ENCODE assay signal across 8 cellular contexts in genomic region chr1:182615468-182616129, GRCh38. TPM values are rescaled to one million over a fixed set of nuclear protein-coding genes. Genes with fewer than 3 reads are reported as not detected.
DNase-seq lines count a peak whose midpoint lies in the region; ATAC-seq, FAIRE-seq and TF ChIP-seq lines count a peak whose summit lies in the region.

No MANE protein-coding gene starts in this region.

- TF ChIP-seq RAD21 in SK-N-SH (IDR thresholded peaks at IDR 0.05; ENCODE audit: low read length), result no peak
- no peak for TF ChIP-seq RAD21 in HepG2 (CRISPR knock-in tag; IDR thresholded peaks at IDR 0.05)

- no peaks in the 10 kb centered on the region for H3K9me3 ChIP-seq in CD4-positive, alpha-beta memory T cell (ENCODE audit: control insufficient read depth in 1 of 2, low read length in 2 of 2)
- H3K9me3 ChIP-seq in SK-N-SH (no peaks in the 10 kb centered on the region), HepG2 (ENCODE audit: low read length) (no peaks in the 10 kb centered on the region)

- peaks cover 11% of the 10 kb centered on the region for H3F3A ChIP-seq in SK-N-SH (replicated peaks; ENCODE audit: insufficient read depth)

- POLR2A ChIA-PET in CD4-positive, alpha-beta memory T cell (lab: Charles Lee; ENCODE audit: partially characterized antibody), result interaction anchor here (0.8 to 5.6 kb wide), 11 partner anchors 9 to 224 kb away, joined by 3 to 77 read pairs (median 4); partner anchors contain the start of genes DHX9, RGS16 and RNASEL
- POLR2A ChIA-PET in SK-N-SH (lab: Yijun Ruan, JAX), result interaction anchor here (0.7 to 0.8 kb wide), 2 partner anchors 56 to 1836 kb away, joined by 3 read pairs; no protein-coding TSS in a partner anchor
- POLR2A ChIA-PET in HepG2 (lab: Yijun Ruan, JAX), result no interaction called here

- TF ChIP-seq POLR2A in HepG2 (IDR thresholded peaks at IDR 0.05; ENCODE audit: insufficient read depth in 1 of 2, low read depth in 2 of 2, low read length in 2 of 2), result no peak

- peak in 1 of 5 donors; percentile 79 for DNase-seq in CD4-positive, alpha-beta memory T cell
- peak; percentile 38 for DNase-seq in SK-N-SH
- DNase-seq in central memory CD8-positive, alpha-beta T cell (ENCODE audit: low spot score in 2 of 2), result peak in 1 of 2 donors; percentile 34
- DNase-seq in HepG2 (ENCODE audit: low spot score), result no peak
- DNase-seq in stimulated activated naive B cell treated with anti-CD40 and anti-IgM and Interleukin-4, amounts not matched to agents 10 μg/mL and 1 μg/mL and 100 μg/mL, for 72 hours, result no peak
- no peak for DNase-seq in islet precursor cell

- TF ChIP-seq CTCF in SK-N-SH (IDR thresholded peaks at IDR 0.05), result no peak
- TF ChIP-seq CTCF in HepG2 (CRISPR knock-in tag; IDR thresholded peaks at IDR 0.05), result no peak

- FAIRE-seq in HepG2 (lab: Jason Lieb, UNC), result no peak

- no peaks in the 10 kb centered on the region for H3K36me3 ChIP-seq in CD4-positive, alpha-beta memory T cell (ENCODE audit: insufficient read depth, low read length)
- H3K36me3 ChIP-seq in SK-N-SH (replicated peaks in 1 of 2; ENCODE audit: control insufficient read depth in 1 of 2, insufficient read depth in 2 of 2, low read length in 1 of 2) (no peaks in the 10 kb centered on the region), HepG2 (replicated peaks in 1 of 2; ENCODE audit: control insufficient read depth in 1 of 2, insufficient read depth in 2 of 2, low read length in 2 of 2) (no peaks in the 10 kb centered on the region)

- CTCF ChIA-PET in CD4-positive, alpha-beta memory T cell (lab: Charles Lee; ENCODE audit: partially characterized antibody), result interaction anchor here (0.8 to 3.2 kb wide), 8 partner anchors 12 to 169 kb away, joined by 3 to 14 read pairs (median 6); partner anchors contain the start of gene RGS16
- CTCF ChIA-PET in SK-N-SH (lab: Yijun Ruan, JAX), result interaction anchor here (1.0 to 3.7 kb wide), 10 partner anchors 10 to 171 kb away, joined by 3 to 26 read pairs (median 6); no protein-coding TSS in a partner anchor
- CTCF ChIA-PET in HepG2 (lab: Yijun Ruan, JAX; ENCODE audit: low intra/inter-chr PET ratio, low total read pairs), result no interaction called here

- H3K27me3 ChIP-seq in CD4-positive, alpha-beta memory T cell (ENCODE audit: insufficient read depth, low read length), result no peaks in the 10 kb centered on the region
- no peaks in the 10 kb centered on the region for H3K27me3 ChIP-seq in SK-N-SH (ENCODE audit: insufficient read depth)
- peaks cover 5 to 53% of the 10 kb centered on the region in 2 experiments for H3K27me3 ChIP-seq in HepG2 (ENCODE audit: control insufficient read depth in 1 of 2, insufficient read depth in 2 of 2, low read length in 2 of 2)

- ATAC-seq in GM19372 (IDR thresholded peaks at IDR 0.05; ENCODE audit: low read depth, unreplicated experiment) (peak; percentile 14), HG03460 (IDR thresholded peaks at IDR 0.05; ENCODE audit: unreplicated experiment) (peak; percentile 13), HepG2 (peak; percentile 36; the same call in 2 of the 3 replicates)
- ATAC-seq in central memory CD8-positive, alpha-beta T cell (replicated peaks; ENCODE audit: extremely low read depth, poor library complexity, severe bottlenecking), result peak; percentile 38
- peak; percentile 51 to 52 for ATAC-seq in stimulated activated naive B cell treated with anti-CD40 and anti-IgM and Interleukin-4, amounts not matched to agents 10 μg/mL and 1 μg/mL and 100 μg/mL, for 72 hours (replicated peaks)

- H3K27me3 Mint-ChIP-seq in CD4-positive, alpha-beta memory T cell, result peaks cover 2 to 15% of the 10 kb centered on the region in 2 donors
- peaks cover 69% of the 10 kb centered on the region for H3K27me3 Mint-ChIP-seq in central memory CD8-positive, alpha-beta T cell
- peaks cover 33 to 63% of the 10 kb centered on the region in 2 donors for H3K27me3 Mint-ChIP-seq in stimulated activated naive B cell treated with anti-CD40 and anti-IgM and Interleukin-4, amounts not matched to agents 10 μg/mL and 1 μg/mL and 100 μg/mL, for 72 hours

- WGBS in SK-N-SH (ENCODE audit: low lambda C conversion rate), result 84% methylated on average over 11 of the region's 11 CpGs
- WGBS in HepG2 (ENCODE audit: low lambda C conversion rate), result 59% methylated on average over 11 of the region's 11 CpGs

- peak overlapping the region; percentile 75 for H3K4me2 ChIP-seq in SK-N-SH
- peak overlapping the region; percentile 62; the same call in 1 of the 2 replicates for H3K4me2 ChIP-seq in HepG2 (ENCODE audit: low read depth, low read length)

- peaks cover 41% of the 10 kb centered on the region for H3K4me1 ChIP-seq in CD4-positive, alpha-beta memory T cell (ENCODE audit: insufficient read depth, low read length)
- H3K4me1 ChIP-seq in SK-N-SH (ENCODE audit: control insufficient read depth in 1 of 2, insufficient read depth in 2 of 2, low read depth in 1 of 2, low read length in 1 of 2) (peaks cover 18 to 21% of the 10 kb centered on the region in 2 experiments), HepG2 (ENCODE audit: insufficient read depth, low read length) (0 out of 2 replicates have a peak, but pooled peaks cover 7% of the 10 kb centered on the region)

- H2AFZ ChIP-seq in SK-N-SH (ENCODE audit: low read depth), result peak overlapping the region; percentile 93; the same call in 1 of the 2 replicates
- no peak overlapping the region for H2AFZ ChIP-seq in HepG2 (ENCODE audit: low read length)

- no peaks in the 10 kb centered on the region for H4K20me1 ChIP-seq in SK-N-SH (ENCODE audit: insufficient read depth)
- H4K20me1 ChIP-seq in HepG2 (ENCODE audit: insufficient read depth, low read length), result no peaks in the 10 kb centered on the region

- peaks cover 1 to 3% of the 10 kb centered on the region in 2 donors for H3K36me3 Mint-ChIP-seq in CD4-positive, alpha-beta memory T cell
- peaks cover 11% of the 10 kb centered on the region for H3K36me3 Mint-ChIP-seq in central memory CD8-positive, alpha-beta T cell (ENCODE audit: insufficient read depth)
- peaks cover 3 to 6% of the 10 kb centered on the region in 2 donors for H3K36me3 Mint-ChIP-seq in stimulated activated naive B cell treated with anti-CD40 and anti-IgM and Interleukin-4, amounts not matched to agents 10 μg/mL and 1 μg/mL and 100 μg/mL, for 72 hours

- no peaks in the 10 kb centered on the region for H3K9me2 ChIP-seq in SK-N-SH

- no peak for TF ChIP-seq EP300 in SK-N-SH (IDR thresholded peaks at IDR 0.05; ENCODE audit: borderline replicate concordance in 1 of 2, low read depth in 1 of 2, low read length in 1 of 2)
- no peak for TF ChIP-seq EP300 in HepG2 (IDR thresholded peaks at IDR 0.05; ENCODE audit: low read depth in 2 of 2, low read length in 2 of 2)
- TF ChIP-seq EP300 in HepG2 (CRISPR knock-in tag; IDR thresholded peaks at IDR 0.05; ENCODE audit: borderline replicate concordance), result no peak

- H3K4me3 Mint-ChIP-seq in CD4-positive, alpha-beta memory T cell, result peak overlapping the region; percentile 79 to 90 (median 86)
- H3K4me3 Mint-ChIP-seq in central memory CD8-positive, alpha-beta T cell, result peak overlapping the region; percentile 60
- H3K4me3 Mint-ChIP-seq in stimulated activated naive B cell treated with anti-CD40 and anti-IgM and Interleukin-4, amounts not matched to agents 10 μg/mL and 1 μg/mL and 100 μg/mL, for 72 hours, result peak overlapping the region; percentile 82 to 88

- in situ Hi-C loops in HepG2 (cut with HindIII; ENCODE audit: extremely low pct_ligation_motif_present, low pct_unique_long_range_greater_than_20kb), result no loop called here

- peak overlapping the region; percentile 46 to 73 for H3K4me3 ChIP-seq in CD4-positive, alpha-beta memory T cell (ENCODE audit: low read length in 2 of 2)
- H3K4me3 ChIP-seq in SK-N-SH (ENCODE audit: low read depth in 2 of 2, low read length in 1 of 2) (peak overlapping the region; percentile 45 to 53; a peak in 3 of 4 replicates), HepG2 (replicated peaks in 1 of 3; ENCODE audit: insufficient read depth in 1 of 3, low read depth in 2 of 3, low read length in 3 of 3) (peak overlapping the region in 1 of 3 experiments; percentile 66; a peak in 1 of 6 replicates)

- H3K9me3 Mint-ChIP-seq in CD4-positive, alpha-beta memory T cell, result peaks cover 0 to 5% (median 2%) of the 10 kb centered on the region in 8 donors
- H3K9me3 Mint-ChIP-seq in central memory CD8-positive, alpha-beta T cell, result peaks cover 3% of the 10 kb centered on the region
- peaks cover 2% of the 10 kb centered on the region in 2 donors for H3K9me3 Mint-ChIP-seq in stimulated activated naive B cell treated with anti-CD40 and anti-IgM and Interleukin-4, amounts not matched to agents 10 μg/mL and 1 μg/mL and 100 μg/mL, for 72 hours

- H3K4me1 Mint-ChIP-seq in CD4-positive, alpha-beta memory T cell, result peaks cover 30 to 47% (median 33%) of the 10 kb centered on the region in 4 donors
- peaks cover 33% of the 10 kb centered on the region for H3K4me1 Mint-ChIP-seq in central memory CD8-positive, alpha-beta T cell
- peaks cover 45 to 51% of the 10 kb centered on the region in 2 donors for H3K4me1 Mint-ChIP-seq in stimulated activated naive B cell treated with anti-CD40 and anti-IgM and Interleukin-4, amounts not matched to agents 10 μg/mL and 1 μg/mL and 100 μg/mL, for 72 hours

- intact Hi-C loops in CD4-positive, alpha-beta memory T cell (cut with micrococcal nuclease), result loop anchor here (1.0 to 5.0 kb wide), 3 partner anchors 11 to 222 kb away; partner anchors contain the start of genes DHX9 and RGS16
- intact Hi-C loops in HepG2 (cut with micrococcal nuclease; ENCODE audit: unreplicated experiment), result no loop called here

- H3K79me2 ChIP-seq in SK-N-SH (ENCODE audit: insufficient read depth) (no peaks in the 10 kb centered on the region), HepG2 (ENCODE audit: insufficient read depth, low read length) (no peaks in the 10 kb centered on the region)

- H3K27ac ChIP-seq in CD4-positive, alpha-beta memory T cell (ENCODE audit: low read depth, low read length), result peak overlapping the region; percentile 0
- H3K27ac ChIP-seq in SK-N-SH (ENCODE audit: low read depth in 2 of 2, low read length in 1 of 2) (peak overlapping the region; percentile 60 to 90), HepG2 (ENCODE audit: extremely low read length, insufficient read depth, low read length) (no peak overlapping the region)

- H3K27ac Mint-ChIP-seq in CD4-positive, alpha-beta memory T cell, result peak overlapping the region; percentile 76 to 96 (median 95)
- peak overlapping the region; percentile 94 for H3K27ac Mint-ChIP-seq in central memory CD8-positive, alpha-beta T cell (ENCODE audit: low read depth)
- H3K27ac Mint-ChIP-seq in stimulated activated naive B cell treated with anti-CD40 and anti-IgM and Interleukin-4, amounts not matched to agents 10 μg/mL and 1 μg/mL and 100 μg/mL, for 72 hours, result peak overlapping the region; percentile 94

- no TSS peak for BruUV-seq in HepG2 (replicated peaks; lab: Mats Ljungman, UMichigan)

- peak overlapping the region; percentile 54; the same call in 1 of the 2 replicates for H3K9ac ChIP-seq in SK-N-SH
- H3K9ac ChIP-seq in HepG2 (ENCODE audit: insufficient read depth, low read depth, low read length), result no peak overlapping the region

RNA-seq across cellular contexts. Expression of gene RGS16, which starts 11.4 kb away (rescaled TPM):
- total RNA-seq in CD4-positive, alpha-beta memory T cell, result 1 to 10 TPM; 1.3 to 1.4 TPM
- polyA plus RNA-seq in CD4-positive, alpha-beta memory T cell, result 1 to 10 TPM; 2.8 to 3.7 TPM
- polyA plus RNA-seq in SK-N-SH (2012; rRNA removed) (0.79 and 1.7 TPM in 2 replicates), HepG2 (2011; rRNA removed) (not detected in 2 replicates)
- polyA plus RNA-seq in SK-N-SH (2012; cell fraction: cytosol; rRNA removed), result 1.2 and 1.9 TPM in 2 replicates
- 0.79 and 1.0 TPM in 2 replicates for polyA plus RNA-seq in SK-N-SH (2012; cell fraction: nucleus; rRNA removed)
- not detected in 2 replicates for total RNA-seq in HepG2 (2016; rRNA removed; fragmentation: Illumina TruSeq; extraction: Trizol)
- total RNA-seq in HepG2 (2016; cell fraction: cytosol; rRNA removed; fragmentation: Illumina TruSeq; extraction: Trizol; ENCODE audit: low read depth), result not detected in 2 replicates
- total RNA-seq in HepG2 (2016; cell fraction: insoluble cytoplasmic fraction; rRNA removed; fragmentation: Illumina TruSeq; extraction: Trizol), result not detected in 2 replicates
- not detected in 2 replicates for total RNA-seq in HepG2 (2016; cell fraction: membrane; rRNA removed; fragmentation: Illumina TruSeq; extraction: Trizol)
- total RNA-seq in HepG2 (2016; cell fraction: nucleus; rRNA removed; fragmentation: Illumina TruSeq; extraction: Trizol), result not detected in 2 replicates
- polyA plus RNA-seq in HepG2 (2011; cell fraction: cytosol; rRNA removed), result not detected in 2 replicates
- not detected in 2 replicates for polyA plus RNA-seq in HepG2 (2011; cell fraction: nucleus; rRNA removed)
- not detected in 2 replicates for polyA plus RNA-seq in HepG2 (2012)
- polyA plus RNA-seq in HepG2 (2016; cell fraction: cytosol; fragmentation: Illumina TruSeq; extraction: Trizol; ENCODE audit: low read depth), result not detected in 2 replicates
- not detected in 2 replicates for polyA plus RNA-seq in HepG2 (2016; cell fraction: insoluble cytoplasmic fraction; fragmentation: Illumina TruSeq; extraction: Trizol; ENCODE audit: low read depth)
- not detected in 2 replicates for polyA plus RNA-seq in HepG2 (2016; cell fraction: membrane; fragmentation: Illumina TruSeq; extraction: Trizol; ENCODE audit: low read depth)
- not detected in 2 replicates for polyA plus RNA-seq in HepG2 (2016; cell fraction: nucleus; fragmentation: Illumina TruSeq; extraction: Trizol; ENCODE audit: insufficient read depth, low read depth)
- 3.1 TPM in 1 of 2 replicates, not detected in the other for polyA minus RNA-seq in HepG2 (2011; rRNA and poly(A)+ RNA removed; ENCODE audit: low replicate concordance)
- not detected in 2 replicates for polyA minus RNA-seq in HepG2 (2011; cell fraction: cytosol; rRNA and poly(A)+ RNA removed)
- polyA minus RNA-seq in HepG2 (2011; cell fraction: nucleus; rRNA and poly(A)+ RNA removed), result not detected in 2 replicates

RNA-seq across cellular contexts. Expression of gene RNASEL, which starts 26.5 kb away (rescaled TPM):
- total RNA-seq in CD4-positive, alpha-beta memory T cell, result 10 to 100 TPM; 33.9 to 35.4 TPM
- 10 to 100 TPM in 1 of 2 donors, 1 to 10 TPM in 1; 4.5 to 11.6 TPM for polyA plus RNA-seq in CD4-positive, alpha-beta memory T cell
- polyA plus RNA-seq in SK-N-SH (2012; rRNA removed) (not detected in 2 replicates), HepG2 (2011; rRNA removed) (0.05 and 0.16 TPM in 2 replicates)
- polyA plus RNA-seq in SK-N-SH (2012; cell fraction: cytosol; rRNA removed), result 0.01 TPM in 2 replicates
- not detected in 2 replicates for polyA plus RNA-seq in SK-N-SH (2012; cell fraction: nucleus; rRNA removed)
- 0.13 and 0.20 TPM in 2 replicates for total RNA-seq in HepG2 (2016; rRNA removed; fragmentation: Illumina TruSeq; extraction: Trizol)
- total RNA-seq in HepG2 (2016; cell fraction: cytosol; rRNA removed; fragmentation: Illumina TruSeq; extraction: Trizol; ENCODE audit: low read depth), result not detected in 2 replicates
- 0.09 and 0.12 TPM in 2 replicates for total RNA-seq in HepG2 (2016; cell fraction: insoluble cytoplasmic fraction; rRNA removed; fragmentation: Illumina TruSeq; extraction: Trizol)
- 0.07 TPM in 1 of 2 replicates, not detected in the other for total RNA-seq in HepG2 (2016; cell fraction: membrane; rRNA removed; fragmentation: Illumina TruSeq; extraction: Trizol)
- 0.09 TPM in 2 replicates for total RNA-seq in HepG2 (2016; cell fraction: nucleus; rRNA removed; fragmentation: Illumina TruSeq; extraction: Trizol)
- 0.01 and 0.09 TPM in 2 replicates for polyA plus RNA-seq in HepG2 (2011; cell fraction: cytosol; rRNA removed)
- 0.06 and 0.29 TPM in 2 replicates for polyA plus RNA-seq in HepG2 (2011; cell fraction: nucleus; rRNA removed)
- polyA plus RNA-seq in HepG2 (2012), result 0.04 and 0.08 TPM in 2 replicates
- polyA plus RNA-seq in HepG2 (2016; cell fraction: cytosol; fragmentation: Illumina TruSeq; extraction: Trizol; ENCODE audit: low read depth), result not detected in 2 replicates
- 0.15 TPM in 1 of 2 replicates, not detected in the other for polyA plus RNA-seq in HepG2 (2016; cell fraction: insoluble cytoplasmic fraction; fragmentation: Illumina TruSeq; extraction: Trizol; ENCODE audit: low read depth)
- polyA plus RNA-seq in HepG2 (2016; cell fraction: membrane; fragmentation: Illumina TruSeq; extraction: Trizol; ENCODE audit: low read depth), result not detected in 2 replicates
- polyA plus RNA-seq in HepG2 (2016; cell fraction: nucleus; fragmentation: Illumina TruSeq; extraction: Trizol; ENCODE audit: insufficient read depth, low read depth), result 0.15 and 0.18 TPM in 2 replicates
- polyA minus RNA-seq in HepG2 (2011; rRNA and poly(A)+ RNA removed; ENCODE audit: low replicate concordance), result 0.04 and 1.8 TPM in 2 replicates
- not detected in 2 replicates for polyA minus RNA-seq in HepG2 (2011; cell fraction: cytosol; rRNA and poly(A)+ RNA removed)
- polyA minus RNA-seq in HepG2 (2011; cell fraction: nucleus; rRNA and poly(A)+ RNA removed), result 0.13 and 0.37 TPM in 2 replicates
